In genomic region chr19:55434356-55434755, GRCh38 we compare ENCODE assay signal across 21 cellular contexts. TPM values are rescaled to one million over a fixed set of nuclear protein-coding genes. Genes with fewer than 3 reads are reported as not detected.
DNase-seq lines count a peak whose midpoint lies in the region; ATAC-seq, FAIRE-seq and TF ChIP-seq lines count a peak whose summit lies in the region.
"Had no signal": no experiment of that assay in that cellular context is flagged by ENCODE, and none has a peak within 500 bp of the region (broad histone marks: within the 10 kb centered on the region; RNA-seq: fewer than 3 reads in every experiment).

No MANE protein-coding gene starts in this region.

- H3K4me3 ChIP-seq in K562, result no peak overlapping the region
- H3K4me3 ChIP-seq: GM23338 had no signal

- peak; percentile 98 for FAIRE-seq in GM12891 (lab: Jason Lieb, UNC)
- no peak for FAIRE-seq in K562 (lab: Jason Lieb, UNC)
- FAIRE-seq: RCC 7860 had no signal

- CTCF ChIA-PET in K562 (lab: Yijun Ruan, JAX; ENCODE audit: low intra/inter-chr PET ratio), result no interaction called here

- H4K20me1 ChIP-seq in K562 (replicated peaks; ENCODE audit: control insufficient read depth, insufficient read depth, low read length), result peaks cover 12% of the 10 kb centered on the region

- in situ Hi-C loops in K562 (cut with MboI), result loop anchor here (25.0 kb wide), 1 partner anchor 772 kb away; the partner anchor contains the start of gene LILRB4

- ATAC-seq in K562 (no peak), GM19035 (IDR thresholded peaks at IDR 0.05; ENCODE audit: unreplicated experiment) (no peak), HG03045 (IDR thresholded peaks at IDR 0.05; ENCODE audit: unreplicated experiment) (no peak)
- ATAC-seq: GM23338, Right ventricle myocardium inferior had no signal

- TF ChIP-seq CTCF in K562 (IDR thresholded peaks at IDR 0.05 in 2 of 3, conservative IDR thresholded peaks at IDR 0.05 in 1 of 3; ENCODE audit: insufficient read depth in 2 of 3, low read depth in 1 of 3, low read length in 3 of 3), result no peak

- H3K4me2 ChIP-seq in K562 (ENCODE audit: insufficient read depth, low read length), result no peak overlapping the region
- H3K4me2 ChIP-seq: GM23338, KMS-11 had no signal

- H3K9me3 ChIP-seq in K562 (replicated peaks; ENCODE audit: control insufficient read depth, insufficient read depth, low read depth, low read length), result no peaks in the 10 kb centered on the region
- H3K9me3 ChIP-seq: BE2C, Caco-2 had no signal

- TF ChIP-seq RAD21 in K562 (CRISPR knock-in tag; conservative IDR thresholded peaks at IDR 0.05 in 1 of 2, IDR thresholded peaks at IDR 0.05 in 1 of 2), result no peak

- peaks cover 0 to 18% of the 10 kb centered on the region in 2 experiments; a peak in 3 of 5 replicates for H3K4me1 ChIP-seq in K562 (replicated peaks in 1 of 2; ENCODE audit: control insufficient read depth in 2 of 2, insufficient read depth in 2 of 2, low read length in 2 of 2)
- H3K4me1 ChIP-seq: BE2C, Caco-2 had no signal

- intact Hi-C loops in K562 (cut with micrococcal nuclease), result no loop called here

- DNase-seq in GM12891 (ENCODE audit: insufficient read length, low spot score), result no peak
- DNase-seq in K562 (ENCODE audit: extremely low read depth in 1 of 4, low spot score in 3 of 4), result no peak
- DNase-seq: BE2C; Caco-2; CD4-positive, CD25-positive, alpha-beta regulatory T cell; DMS153; GDM1; MV-4-11; NCI-H1694 treated with DMSO at 0.1 percent for 48 hours; NCI-H510A; NCI-H774 had no signal

- TF ChIP-seq EP300 in K562 (IDR thresholded peaks at IDR 0.05; ENCODE audit: low read length), result no peak

- WGBS in K562 (ENCODE audit: insufficient coverage, low coverage, missing lambda C conversion rate), result 17% methylated on average over 1 of the region's 2 CpGs

- no peaks in the 10 kb centered on the region for H3K36me3 ChIP-seq in K562 (ENCODE audit: control insufficient read depth, insufficient read depth, low read length)
- H3K36me3 ChIP-seq: BE2C had no signal

- TF ChIP-seq POLR2A in GM12891 (IDR thresholded peaks at IDR 0.05; ENCODE audit: low read depth, low read length) (no peak), K562 (conservative IDR thresholded peaks at IDR 0.05) (no peak)

- no TSS peak for BruUV-seq in K562 (replicated peaks; lab: Mats Ljungman, UMichigan)

- H3K27me3 ChIP-seq in K562 (ENCODE audit: control insufficient read depth in 2 of 2, insufficient read depth in 2 of 2, low read length in 2 of 2), result peaks cover 0 to 13% of the 10 kb centered on the region in 2 experiments; a peak in 2 of 5 replicates
- H3K27me3 ChIP-seq: BE2C had no signal

- H3K9me1 ChIP-seq in K562 (ENCODE audit: control insufficient read depth, insufficient read depth, low read length), result no peaks in the 10 kb centered on the region

- H3K9ac ChIP-seq in K562 (ENCODE audit: insufficient read depth in 1 of 2, low read depth in 2 of 2, low read length in 2 of 2), result no peak overlapping the region
- H3K9ac ChIP-seq: KMS-11 had no signal

- no peak overlapping the region for H2AFZ ChIP-seq in K562 (ENCODE audit: low read depth, low read length)
- H2AFZ ChIP-seq: GM23338 had no signal

- no peak overlapping the region; the same call in 2 of the 3 replicates for H3K27ac ChIP-seq in K562 (ENCODE audit: extremely low read depth, low read depth, low read length)
- H3K27ac ChIP-seq: KMS-11 had no signal

- POLR2A ChIA-PET in K562 (lab: Yijun Ruan, JAX), result no interaction called here

- H3K79me2 ChIP-seq in K562 (ENCODE audit: control insufficient read depth, insufficient read depth, low read length), result no peaks in the 10 kb centered on the region

RNA-seq across cellular contexts. Expression of gene SHISA7, which starts 8.7 kb away (rescaled TPM):
- polyA plus RNA-seq in GM12891 (2012; ENCODE audit: low read depth, missing spikeins), result not detected
- total RNA-seq in K562 (2011; cell fraction: chromatin; rRNA removed; ENCODE audit: low replicate concordance), result 0.63 and 0.81 TPM in 2 replicates
- 0.33 and 0.39 TPM in 2 replicates for total RNA-seq in K562 (2011; cell fraction: nucleolus; rRNA removed)
- 0.29 and 0.38 TPM in 2 replicates for total RNA-seq in K562 (2011; cell fraction: nucleoplasm; rRNA removed)
- total RNA-seq in K562 (2014; rRNA removed) (0.05 and 0.08 TPM in 2 replicates), K562 (2014; rRNA removed; fragmentation: Illumina TruSeq; extraction: Trizol) (0.04 and 0.13 TPM in 2 replicates), K562 (2015; rRNA removed; fragmentation: Illumina TruSeq; extraction: Trizol) (0.07 and 0.08 TPM in 2 replicates), K562 (2021) (0.34 and 0.40 TPM in 2 replicates)
- polyA plus RNA-seq in K562 (2011; rRNA removed) (0.04 and 0.07 TPM in 2 replicates), K562 (2014; fragmentation: Illumina TruSeq; extraction: Trizol) (0.36 TPM in 2 replicates), K562 (2014; fragmentation: Nextera tagmentation; extraction: Ambion mirVana) (under 1 TPM; 0.01 to 0.03 TPM), K562 (2014; rRNA removed) (0.08 and 0.18 TPM in 2 replicates)
- polyA plus RNA-seq in K562 (2011; cell fraction: cytosol; rRNA removed), result 0.12 and 0.16 TPM in 2 replicates
- polyA plus RNA-seq in K562 (2011; cell fraction: nucleus; rRNA removed), result 0.15 and 0.51 TPM in 2 replicates
- 0.23 and 0.33 TPM in 2 replicates for polyA plus RNA-seq in K562 (2012)
- polyA minus RNA-seq in K562 (2011; rRNA and poly(A)+ RNA removed), result 0.12 and 0.18 TPM in 2 replicates
- polyA minus RNA-seq in K562 (2011; cell fraction: cytosol; rRNA and poly(A)+ RNA removed), result 0.29 TPM in 1 of 2 replicates, not detected in the other
- polyA minus RNA-seq in K562 (2011; cell fraction: nucleus; rRNA and poly(A)+ RNA removed), result 0.11 and 0.27 TPM in 2 replicates
- total RNA-seq: A172; Caco-2; CD4-positive, CD25-positive, alpha-beta regulatory T cell; Daoy; OCI-LY7; Right ventricle myocardium inferior; SK-MEL-5 had no signal
- polyA plus RNA-seq: CD4-positive, CD25-positive, alpha-beta regulatory T cell had no signal

RNA-seq across cellular contexts. Expression of gene UBE2S, which starts 26.8 kb away (rescaled TPM):
- polyA plus RNA-seq in GM12891 (2012; ENCODE audit: low read depth, missing spikeins), result 43.0 TPM
- total RNA-seq in K562 (2011; cell fraction: chromatin; rRNA removed; ENCODE audit: low replicate concordance), result 68.3 and 99.1 TPM in 2 replicates
- total RNA-seq in K562 (2011; cell fraction: nucleolus; rRNA removed), result 71.6 and 79.7 TPM in 2 replicates
- 67.3 and 159 TPM in 2 replicates for total RNA-seq in K562 (2011; cell fraction: nucleoplasm; rRNA removed)
- total RNA-seq in K562 (2014; rRNA removed), result 959 and 1,305 TPM in 2 replicates
- 35.0 and 65.5 TPM in 2 replicates for total RNA-seq in K562 (2014; rRNA removed; fragmentation: Illumina TruSeq; extraction: Trizol)
- 97.3 and 100 TPM in 2 replicates for total RNA-seq in K562 (2015; rRNA removed; fragmentation: Illumina TruSeq; extraction: Trizol)
- 390 and 411 TPM in 2 replicates for total RNA-seq in K562 (2021)
- polyA plus RNA-seq in K562 (2011; rRNA removed), result 157 and 191 TPM in 2 replicates
- polyA plus RNA-seq in K562 (2011; cell fraction: cytosol; rRNA removed), result 285 and 290 TPM in 2 replicates
- polyA plus RNA-seq in K562 (2011; cell fraction: nucleus; rRNA removed), result 91.9 and 117 TPM in 2 replicates
- 169 and 283 TPM in 2 replicates for polyA plus RNA-seq in K562 (2012)
- polyA plus RNA-seq in K562 (2014; fragmentation: Illumina TruSeq; extraction: Trizol), result 242 and 275 TPM in 2 replicates
- 1 to 10 TPM; 1.5 to 1.6 TPM for polyA plus RNA-seq in K562 (2014; fragmentation: Nextera tagmentation; extraction: Ambion mirVana)
- 332 and 771 TPM in 2 replicates for polyA plus RNA-seq in K562 (2014; rRNA removed)
- 30.0 and 48.2 TPM in 2 replicates for polyA minus RNA-seq in K562 (2011; rRNA and poly(A)+ RNA removed)
- polyA minus RNA-seq in K562 (2011; cell fraction: cytosol; rRNA and poly(A)+ RNA removed), result 158 and 212 TPM in 2 replicates
- 18.3 and 33.0 TPM in 2 replicates for polyA minus RNA-seq in K562 (2011; cell fraction: nucleus; rRNA and poly(A)+ RNA removed)

RNA-seq across cellular contexts. Expression of gene ISOC2, which starts 27.1 kb away (rescaled TPM):
- 47.2 TPM for polyA plus RNA-seq in GM12891 (2012; ENCODE audit: low read depth, missing spikeins)
- total RNA-seq in K562 (2011; cell fraction: chromatin; rRNA removed; ENCODE audit: low replicate concordance), result 20.9 and 73.4 TPM in 2 replicates
- 94.4 and 96.2 TPM in 2 replicates for total RNA-seq in K562 (2011; cell fraction: nucleolus; rRNA removed)
- 62.6 and 89.3 TPM in 2 replicates for total RNA-seq in K562 (2011; cell fraction: nucleoplasm; rRNA removed)
- total RNA-seq in K562 (2014; rRNA removed) (229 and 491 TPM in 2 replicates), K562 (2014; rRNA removed; fragmentation: Illumina TruSeq; extraction: Trizol) (16.7 and 26.3 TPM in 2 replicates), K562 (2015; rRNA removed; fragmentation: Illumina TruSeq; extraction: Trizol) (99.3 and 105 TPM in 2 replicates), K562 (2021) (135 and 150 TPM in 2 replicates)
- polyA plus RNA-seq in K562 (2011; rRNA removed) (58.3 and 94.6 TPM in 2 replicates), K562 (2014; fragmentation: Illumina TruSeq; extraction: Trizol) (52.8 and 117 TPM in 2 replicates), K562 (2014; fragmentation: Nextera tagmentation; extraction: Ambion mirVana) (1 to 10 TPM; 1.2 to 6.2 TPM), K562 (2014; rRNA removed) (172 and 196 TPM in 2 replicates)
- 109 and 317 TPM in 2 replicates for polyA plus RNA-seq in K562 (2011; cell fraction: cytosol; rRNA removed)
- polyA plus RNA-seq in K562 (2011; cell fraction: nucleus; rRNA removed), result 145 and 201 TPM in 2 replicates
- 123 and 126 TPM in 2 replicates for polyA plus RNA-seq in K562 (2012)
- 13.9 and 17.6 TPM in 2 replicates for polyA minus RNA-seq in K562 (2011; rRNA and poly(A)+ RNA removed)
- 48.0 and 65.9 TPM in 2 replicates for polyA minus RNA-seq in K562 (2011; cell fraction: cytosol; rRNA and poly(A)+ RNA removed)
- 45.9 and 53.4 TPM in 2 replicates for polyA minus RNA-seq in K562 (2011; cell fraction: nucleus; rRNA and poly(A)+ RNA removed)

RNA-seq across cellular contexts. Expression of gene C19orf85, which starts 30.2 kb away (rescaled TPM):
- polyA plus RNA-seq in GM12891 (2012; ENCODE audit: low read depth, missing spikeins), result not detected
- total RNA-seq in K562 (2011; cell fraction: chromatin; rRNA removed; ENCODE audit: low replicate concordance), result not detected in 2 replicates
- not detected in 2 replicates for total RNA-seq in K562 (2011; cell fraction: nucleolus; rRNA removed)
- total RNA-seq in K562 (2011; cell fraction: nucleoplasm; rRNA removed), result not detected in 2 replicates
- not detected in 2 replicates for total RNA-seq in K562 (2014; rRNA removed)
- not detected in 2 replicates for total RNA-seq in K562 (2014; rRNA removed; fragmentation: Illumina TruSeq; extraction: Trizol)
- not detected in 2 replicates for total RNA-seq in K562 (2015; rRNA removed; fragmentation: Illumina TruSeq; extraction: Trizol)
- not detected in 2 replicates for total RNA-seq in K562 (2021)
- not detected in 2 replicates for polyA plus RNA-seq in K562 (2011; rRNA removed)
- not detected in 2 replicates for polyA plus RNA-seq in K562 (2011; cell fraction: cytosol; rRNA removed)
- polyA plus RNA-seq in K562 (2011; cell fraction: nucleus; rRNA removed), result not detected in 2 replicates
- polyA plus RNA-seq in K562 (2012), result not detected in 2 replicates
- not detected in 2 replicates for polyA plus RNA-seq in K562 (2014; fragmentation: Illumina TruSeq; extraction: Trizol)
- polyA plus RNA-seq in K562 (2014; fragmentation: Nextera tagmentation; extraction: Ambion mirVana), result not detected
- not detected in 2 replicates for polyA plus RNA-seq in K562 (2014; rRNA removed)
- not detected in 2 replicates for polyA minus RNA-seq in K562 (2011; rRNA and poly(A)+ RNA removed)
- polyA minus RNA-seq in K562 (2011; cell fraction: cytosol; rRNA and poly(A)+ RNA removed), result not detected in 2 replicates
- not detected in 2 replicates for polyA minus RNA-seq in K562 (2011; cell fraction: nucleus; rRNA and poly(A)+ RNA removed)
- total RNA-seq: A172; Caco-2; CD4-positive, CD25-positive, alpha-beta regulatory T cell; Daoy; OCI-LY7; Right ventricle myocardium inferior; SK-MEL-5 had no signal
- polyA plus RNA-seq: CD4-positive, CD25-positive, alpha-beta regulatory T cell had no signal

RNA-seq across cellular contexts. Expression of gene ZNF628, which starts 42.1 kb away (rescaled TPM):
- polyA plus RNA-seq in GM12891 (2012; ENCODE audit: low read depth, missing spikeins), result 5.0 TPM
- 2.3 and 4.5 TPM in 2 replicates for total RNA-seq in K562 (2011; cell fraction: chromatin; rRNA removed; ENCODE audit: low replicate concordance)
- total RNA-seq in K562 (2011; cell fraction: nucleolus; rRNA removed), result 5.5 and 6.2 TPM in 2 replicates
- total RNA-seq in K562 (2011; cell fraction: nucleoplasm; rRNA removed), result 2.3 and 2.4 TPM in 2 replicates
- total RNA-seq in K562 (2014; rRNA removed), result 3.7 and 5.7 TPM in 2 replicates
- total RNA-seq in K562 (2014; rRNA removed; fragmentation: Illumina TruSeq; extraction: Trizol), result not detected in 2 replicates
- total RNA-seq in K562 (2015; rRNA removed; fragmentation: Illumina TruSeq; extraction: Trizol), result 0.76 and 1.5 TPM in 2 replicates
- total RNA-seq in K562 (2021), result 12.9 and 13.6 TPM in 2 replicates
- polyA plus RNA-seq in K562 (2011; rRNA removed), result 0.18 and 0.37 TPM in 2 replicates
- 0.28 and 1.3 TPM in 2 replicates for polyA plus RNA-seq in K562 (2011; cell fraction: cytosol; rRNA removed)
- polyA plus RNA-seq in K562 (2011; cell fraction: nucleus; rRNA removed), result 1.6 and 3.0 TPM in 2 replicates
- 6.5 and 9.2 TPM in 2 replicates for polyA plus RNA-seq in K562 (2012)
- 0.13 and 1.1 TPM in 2 replicates for polyA plus RNA-seq in K562 (2014; fragmentation: Illumina TruSeq; extraction: Trizol)
- not detected for polyA plus RNA-seq in K562 (2014; fragmentation: Nextera tagmentation; extraction: Ambion mirVana)
- polyA plus RNA-seq in K562 (2014; rRNA removed), result 3.7 and 6.4 TPM in 2 replicates
- 0.18 and 0.21 TPM in 2 replicates for polyA minus RNA-seq in K562 (2011; rRNA and poly(A)+ RNA removed)
- 3.8 and 5.5 TPM in 2 replicates for polyA minus RNA-seq in K562 (2011; cell fraction: cytosol; rRNA and poly(A)+ RNA removed)
- 1.9 and 2.0 TPM in 2 replicates for polyA minus RNA-seq in K562 (2011; cell fraction: nucleus; rRNA and poly(A)+ RNA removed)
